Comparison of ENCODE assay signal across 2 cellular contexts in the genomic region with DNA sequence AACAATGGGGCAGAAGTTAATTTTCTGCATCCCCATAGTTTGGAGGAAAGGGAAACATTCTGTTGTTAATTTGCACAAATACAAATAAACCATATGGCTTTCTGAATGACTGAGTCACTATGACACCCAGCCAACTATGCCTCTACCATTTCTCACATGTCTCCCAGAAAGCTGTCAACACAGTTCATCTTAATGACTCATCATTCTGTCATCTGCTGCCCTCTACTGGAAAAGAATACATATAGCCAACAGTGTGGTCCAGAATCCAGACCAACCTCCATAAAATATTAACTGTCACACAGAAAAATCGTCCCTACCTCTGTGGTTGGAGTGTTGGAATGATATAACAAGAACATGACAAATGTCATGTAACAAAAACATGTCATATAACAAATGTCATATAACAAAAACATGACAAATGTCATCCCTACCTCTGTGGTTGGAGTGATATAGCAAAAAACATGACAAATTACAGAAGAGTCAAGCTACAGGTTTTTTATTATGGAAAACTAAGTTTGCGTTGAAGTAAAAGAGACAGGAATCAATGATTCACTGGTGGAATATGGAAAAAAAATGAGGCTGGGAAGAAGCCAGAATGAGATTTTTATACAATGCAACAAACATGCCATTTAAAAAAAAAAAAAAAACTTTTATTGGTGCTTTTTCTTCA.
TF ChIP-seq lines count a peak whose summit lies in the region.

No MANE protein-coding gene starts in this region.

TF ChIP-seq in GM23338, 12 proteins besides CTCF, POLR2A, EP300 and RAD21:
- TF ChIP-seq, protein P1, sequence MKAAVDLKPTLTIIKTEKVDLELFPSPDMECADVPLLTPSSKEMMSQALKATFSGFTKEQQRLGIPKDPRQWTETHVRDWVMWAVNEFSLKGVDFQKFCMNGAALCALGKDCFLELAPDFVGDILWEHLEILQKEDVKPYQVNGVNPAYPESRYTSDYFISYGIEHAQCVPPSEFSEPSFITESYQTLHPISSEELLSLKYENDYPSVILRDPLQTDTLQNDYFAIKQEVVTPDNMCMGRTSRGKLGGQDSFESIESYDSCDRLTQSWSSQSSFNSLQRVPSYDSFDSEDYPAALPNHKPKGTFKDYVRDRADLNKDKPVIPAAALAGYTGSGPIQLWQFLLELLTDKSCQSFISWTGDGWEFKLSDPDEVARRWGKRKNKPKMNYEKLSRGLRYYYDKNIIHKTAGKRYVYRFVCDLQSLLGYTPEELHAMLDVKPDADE (IDR thresholded peaks at IDR 0.05): no peak
- TF ChIP-seq EZH2phosphoT487 (IDR thresholded peaks at IDR 0.05; ENCODE audit: unreplicated experiment) (no peak), CREB1 (CRISPR knock-in tag; IDR thresholded peaks at IDR 0.05; ENCODE audit: low read depth) (peak; percentile 64), ZNF331 (CRISPR knock-in tag; IDR thresholded peaks at IDR 0.05; ENCODE audit: low read depth) (no peak), STAT1 (IDR thresholded peaks at IDR 0.05; ENCODE audit: unreplicated experiment) (no peak)

TF ChIP-seq in IMR-90, 13 proteins besides CTCF, POLR2A, EP300 and RAD21 (continued from another document):
- TF ChIP-seq USF2 (IDR thresholded peaks at IDR 0.05; ENCODE audit: low read depth, low read length): no peak
- TF ChIP-seq CEBPB (IDR thresholded peaks at IDR 0.05; ENCODE audit: low read depth, low read length): no peak
- TF ChIP-seq BHLHE40 (IDR thresholded peaks at IDR 0.05; ENCODE audit: low read depth, low read length): peak; percentile 58
- TF ChIP-seq MAFK (IDR thresholded peaks at IDR 0.05; ENCODE audit: low read depth, low read length): peak; percentile 51; the same call in 1 of the 2 replicates
- TF ChIP-seq ELK1 (IDR thresholded peaks at IDR 0.05; ENCODE audit: borderline replicate concordance, low read depth, low read length): no peak
